9 cellular contexts compared by ENCODE assay signal in the genomic region with DNA sequence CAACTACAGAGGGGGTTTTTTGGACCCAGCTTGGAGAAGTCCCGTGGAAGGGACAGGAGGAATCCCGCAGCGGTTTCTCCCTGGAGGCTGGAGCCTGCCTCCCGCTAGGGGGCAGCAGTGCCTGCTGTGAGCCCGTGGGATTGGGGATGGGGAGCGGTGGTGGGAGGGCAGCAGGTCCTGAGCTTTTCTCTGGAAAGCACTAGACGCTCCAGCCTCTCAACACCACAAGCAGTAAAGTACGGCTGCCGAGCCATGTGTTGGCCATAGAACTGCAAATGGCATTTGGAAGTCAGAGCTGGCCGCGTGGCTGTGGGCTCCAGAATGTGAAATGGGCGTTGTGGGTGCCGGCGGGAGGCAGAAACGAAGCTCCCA.
DNase-seq lines count a peak whose midpoint lies in the region; ATAC-seq, FAIRE-seq and TF ChIP-seq lines count a peak whose summit lies in the region.
"Had no signal": no experiment of that assay in that cellular context is flagged by ENCODE, and none has a peak within 500 bp of the region (broad histone marks: within the 10 kb centered on the region; RNA-seq: fewer than 3 reads in every experiment).

No MANE protein-coding gene starts in this region.

- no peaks in the 10 kb centered on the region for H3K9me3 Mint-ChIP-seq in activated naive CD4-positive, alpha-beta T cell treated with anti-CD3 and anti-CD28 coated beads, Interleukin-2, amount 10 ng/mL, durations not matched to agents 7 days and 5 days
- H3K9me3 Mint-ChIP-seq: activated B cell treated with CpG ODN at 0.5 μM for 24 hours had no signal

- no peak overlapping the region for H3K4me3 Mint-ChIP-seq in activated naive CD4-positive, alpha-beta T cell treated with anti-CD3 and anti-CD28 coated beads, Interleukin-2, amount 10 ng/mL, durations not matched to agents 7 days and 5 days
- H3K4me3 Mint-ChIP-seq: activated B cell treated with CpG ODN at 0.5 μM for 24 hours had no signal

- ATAC-seq in GM18858 (IDR thresholded peaks at IDR 0.05; ENCODE audit: unreplicated experiment) (no peak), GM21717 (IDR thresholded peaks at IDR 0.05; ENCODE audit: unreplicated experiment) (no peak)

- CTCF ChIA-PET in activated naive CD4-positive, alpha-beta T cell treated with anti-CD3 and anti-CD28 coated beads, Interleukin-2, amount 10 ng/mL, durations not matched to agents 7 days and 5 days (lab: Charles Lee): interaction anchor here (0.8 to 1.6 kb wide), 5 partner anchors 20 to 679 kb away, joined by 3 to 6 read pairs (median 3); no protein-coding TSS in a partner anchor

- H3K4me3 ChIP-seq in GM06990 (replicated peaks; ENCODE audit: low read depth, low read length): no peak overlapping the region

- no peaks in the 10 kb centered on the region for H3K36me3 Mint-ChIP-seq in activated naive CD4-positive, alpha-beta T cell treated with anti-CD3 and anti-CD28 coated beads, Interleukin-2, amount 10 ng/mL, durations not matched to agents 7 days and 5 days

- no peaks in the 10 kb centered on the region for H3K36me3 ChIP-seq in GM06990 (ENCODE audit: control insufficient read depth, insufficient read depth, low read length)

- H3K27me3 ChIP-seq in GM06990 (replicated peaks; ENCODE audit: control insufficient read depth, insufficient read depth, low read length): no peaks in the 10 kb centered on the region

- TF ChIP-seq CTCF in GM06990 (IDR thresholded peaks at IDR 0.05; ENCODE audit: insufficient read depth, low read length, poor library complexity, severe bottlenecking): peak; percentile 98

- FAIRE-seq in HTR-8/SVneo (lab: Jason Lieb, UNC): no peak

- H3K27me3 Mint-ChIP-seq in activated naive CD4-positive, alpha-beta T cell treated with anti-CD3 and anti-CD28 coated beads, Interleukin-2, amount 10 ng/mL, durations not matched to agents 7 days and 5 days: peaks cover 9% of the 10 kb centered on the region
- H3K27me3 Mint-ChIP-seq: activated B cell treated with CpG ODN at 0.5 μM for 24 hours had no signal

- no peaks in the 10 kb centered on the region for H3K4me1 Mint-ChIP-seq in activated naive CD4-positive, alpha-beta T cell treated with anti-CD3 and anti-CD28 coated beads, Interleukin-2, amount 10 ng/mL, durations not matched to agents 7 days and 5 days
- H3K4me1 Mint-ChIP-seq: activated B cell treated with CpG ODN at 0.5 μM for 24 hours had no signal

- H3K27ac Mint-ChIP-seq in activated naive CD4-positive, alpha-beta T cell treated with anti-CD3 and anti-CD28 coated beads, Interleukin-2, amount 10 ng/mL, durations not matched to agents 7 days and 5 days: no peak overlapping the region
- H3K27ac Mint-ChIP-seq: activated B cell treated with CpG ODN at 0.5 μM for 24 hours had no signal

- DNase-seq in GM06990 (ENCODE audit: extremely low read depth, insufficient read length): peak; percentile 40
- peak; percentile 40 for DNase-seq in HTR-8/SVneo (ENCODE audit: insufficient read length, low spot score)
- DNase-seq in activated naive CD4-positive, alpha-beta T cell treated with anti-CD3 and anti-CD28 coated beads, Interleukin-2, amount 10 ng/mL, durations not matched to agents 7 days and 5 days: peak; percentile 28
- peak; percentile 54 for DNase-seq in iPS DF 19.7 (ENCODE audit: low read depth, low spot score)
- DNase-seq in stimulated activated CD4-positive, alpha-beta T cell treated with anti-CD3 and anti-CD28 coated beads, Interleukin-4, amount 100 ng/mL, for 24 hours: peak; percentile 29
- DNase-seq in activated gamma-delta T cell (lab: John Stamatoyannopoulos, UW): no peak
- DNase-seq: activated B cell treated with CpG ODN at 0.5 μM for 24 hours had no signal
